Comparison of ENCODE assay signal across 10 cellular contexts in the genomic region with DNA sequence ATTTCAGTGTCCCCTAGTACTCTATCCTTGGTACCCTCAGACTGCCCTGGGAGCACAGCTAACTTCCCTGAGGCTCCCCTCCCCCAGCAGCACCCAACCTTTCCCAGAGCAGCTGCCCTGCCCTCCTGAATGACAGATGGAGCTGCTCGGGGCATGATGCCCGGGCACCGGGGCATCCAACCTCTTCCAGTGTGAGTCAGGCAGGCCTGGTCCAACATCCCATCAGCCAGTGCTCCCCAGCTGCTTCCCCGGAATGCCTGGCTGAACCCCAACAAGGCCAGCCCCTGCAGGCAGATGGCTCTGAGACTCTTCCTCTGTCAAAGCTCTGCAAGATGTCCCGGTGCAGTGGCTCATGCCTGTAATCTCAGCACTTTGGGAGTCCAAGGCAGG. TPM values are rescaled to one million over a fixed set of nuclear protein-coding genes. Genes with fewer than 3 reads are reported as not detected.
A peak's percentile ranks its signal among the peaks of the same experiment; 100 is the strongest.
DNase-seq lines count a peak whose midpoint lies in the region; ATAC-seq and TF ChIP-seq lines count a peak whose summit lies in the region.
"Had no signal": no experiment of that assay in that cellular context is flagged by ENCODE, and none has a peak within 500 bp of the region (broad histone marks: within the 10 kb centered on the region; RNA-seq: fewer than 3 reads in every experiment).

No MANE protein-coding gene starts in this region.

- DNase-seq in left cardiac atrium (no peak), cardiac septum (ENCODE audit: low spot score) (no peak), amniotic epithelial cell (ENCODE audit: low read depth) (peak; percentile 44), right lobe of liver (no peak), NCI-H345 (lab: John Stamatoyannopoulos, UW) (no peak)
- DNase-seq: aorta had no signal

- no peak overlapping the region for H3K4me3 ChIP-seq in right lobe of liver
- H3K4me3 ChIP-seq in urinary bladder (ENCODE audit: low read depth, low read length) = no peak overlapping the region

- no peak overlapping the region for H3K27ac ChIP-seq in right lobe of liver
- peak overlapping the region; percentile 30 for H3K27ac ChIP-seq in urinary bladder (ENCODE audit: low read depth)

- TF ChIP-seq CTCF in right lobe of liver (IDR thresholded peaks at IDR 0.05) = no peak

- H3K36me3 ChIP-seq in right lobe of liver (no peaks in the 10 kb centered on the region), urinary bladder (ENCODE audit: insufficient read depth) (no peaks in the 10 kb centered on the region)

- H3K4me1 ChIP-seq in right lobe of liver = no peaks in the 10 kb centered on the region
- H3K4me1 ChIP-seq in urinary bladder (ENCODE audit: insufficient read depth) = no peaks in the 10 kb centered on the region

- H3K27me3 ChIP-seq in right lobe of liver = no peaks in the 10 kb centered on the region

- peak; percentile 62 to 91 for ATAC-seq in left cardiac atrium
- peak in 3 of 4 donors; percentile 9 to 37 (median 25) for ATAC-seq in right lobe of liver
- ATAC-seq in HG02852 (IDR thresholded peaks at IDR 0.05; ENCODE audit: unreplicated experiment) = no peak
- ATAC-seq in HG02973 (IDR thresholded peaks at IDR 0.05; ENCODE audit: unreplicated experiment) = no peak

- intact Hi-C loops in left cardiac atrium (cut with DNase I) = loop anchor here in 1 of 2 donors (10.0 kb wide), 1 partner anchor 195 kb away; the partner anchor contains the start of gene FAM241B
- intact Hi-C loops in cardiac septum (cut with DNase I) = no loop called here
- intact Hi-C loops in right lobe of liver (cut with DNase I) = no loop called here

- no peak for TF ChIP-seq POLR2A in right lobe of liver (IDR thresholded peaks at IDR 0.05)

- no peaks in the 10 kb centered on the region for H3K9me3 ChIP-seq in right lobe of liver

- WGBS in right lobe of liver (ENCODE audit: insufficient coverage, low coverage, low lambda C conversion rate, missing lambda C conversion rate) = 52% methylated on average over 2 of the region's 5 CpGs
- 33% methylated on average over 5 of the region's 5 CpGs for WGBS in urinary bladder

RNA-seq across cellular contexts. Expression of gene TSPAN15, which starts 11.9 kb away (rescaled TPM):
- total RNA-seq in left cardiac atrium = 10 to 100 TPM; 11.0 to 17.3 TPM
- total RNA-seq in cardiac septum = 6.9 TPM
- total RNA-seq in right lobe of liver = 1 to 10 TPM; 2.3 to 8.3 (median 3.3) TPM
- 38.0 TPM for total RNA-seq in urinary bladder
- polyA plus RNA-seq in urinary bladder = 88.1 TPM

RNA-seq across cellular contexts. Expression of gene TACR2, which starts 22.6 kb away (rescaled TPM):
- under 1 TPM; 0.24 to 0.31 TPM for total RNA-seq in left cardiac atrium
- 0.13 TPM for total RNA-seq in cardiac septum
- under 1 TPM in 3 of 6 experiments, not detected in 3; 0.16 to 0.22 (median 0.16) TPM for total RNA-seq in right lobe of liver
- 4.5 TPM for total RNA-seq in urinary bladder
- 121 TPM for polyA plus RNA-seq in urinary bladder
- total RNA-seq: B cell had no signal

Comparison
In these comparisons a context has a peak if more than half of its experiments do, and no peak if none do; other contexts are left out.
1. ATAC-seq: peak in left cardiac atrium (2 of 2) and right lobe of liver (3 of 4); none in HG02852 (single experiment) and HG02973 (single experiment).